In genomic region chr5:118778951-118779350, GRCh38 we compare ENCODE assay signal across 27 cellular contexts.
"Had no signal": no experiment of that assay in that cellular context is flagged by ENCODE, and none has a peak within 500 bp of the region (broad histone marks: within the 10 kb centered on the region; RNA-seq: fewer than 3 reads in every experiment).

No MANE protein-coding gene starts in this region.

- H3K27me3 Mint-ChIP-seq: brain; dendritic cell treated with granulocyte-macrophage colony-stimulating factor and Interleukin-4, amounts not matched to agents 40 ng/mL and 50 ng/mL, for 4 days had no signal

- H3K4me3 ChIP-seq: heart right ventricle, left ventricle myocardium inferior, lung, prostate gland, suprapubic skin, tibial artery, upper lobe of right lung had no signal

- H3K4me1 Mint-ChIP-seq: activated T-helper 17 cell treated with anti-CD3 and anti-CD28 coated beads, Interleukin-2, amount 50 U/mL, for 72 hours; brain; naive thymus-derived CD8-positive, alpha-beta T cell; T-helper 17 cell had no signal

- H3K9me3 ChIP-seq: heart right ventricle, left ventricle myocardium inferior, prostate gland, suprapubic skin, tibial artery, upper lobe of right lung had no signal

- H3K27ac ChIP-seq: foreskin keratinocyte, heart right ventricle, left ventricle myocardium inferior, prostate gland, suprapubic skin, tibial artery, upper lobe of right lung had no signal

- H3K4me3 Mint-ChIP-seq: activated CD8-positive, alpha-beta T cell treated with anti-CD3 and anti-CD28 coated beads for 36 hours; activated T-cell treated with anti-CD3 and anti-CD28 coated beads, Interleukin-2, amount 50 U/mL, for 4 hours; activated T-helper 17 cell treated with anti-CD3 and anti-CD28 coated beads, Interleukin-2, amount 50 U/mL, for 72 hours; brain; dendritic cell treated with granulocyte-macrophage colony-stimulating factor and Interleukin-4, amounts not matched to agents 40 ng/mL and 50 ng/mL, for 4 days; endodermal cell; naive thymus-derived CD8-positive, alpha-beta T cell; T-helper 17 cell; WTC11 had no signal

- H3K9me3 Mint-ChIP-seq: activated CD8-positive, alpha-beta T cell treated with anti-CD3 and anti-CD28 coated beads for 36 hours; activated T-cell treated with anti-CD3 and anti-CD28 coated beads, Interleukin-2, amount 50 U/mL, for 4 hours; activated T-helper 17 cell treated with anti-CD3 and anti-CD28 coated beads, Interleukin-2, amount 50 U/mL, for 72 hours; dendritic cell treated with granulocyte-macrophage colony-stimulating factor and Interleukin-4, amounts not matched to agents 40 ng/mL and 50 ng/mL, for 4 days; endodermal cell; WTC11 had no signal

- ATAC-seq: activated CD8-positive, alpha-beta T cell treated with anti-CD3 and anti-CD28 coated beads for 36 hours; activated T-cell treated with anti-CD3 and anti-CD28 coated beads, Interleukin-2, amount 50 U/mL, for 4 hours; activated T-helper 17 cell treated with anti-CD3 and anti-CD28 coated beads, Interleukin-2, amount 50 U/mL, for 72 hours; esophagus mucosa; foreskin keratinocyte; heart right ventricle; naive thymus-derived CD8-positive, alpha-beta T cell; SK-N-SH treated with all-trans-retinoic acid at 6 μM for 48 hours; T-helper 17 cell; upper lobe of right lung; WTC11 had no signal

- H3K36me3 ChIP-seq: heart right ventricle, left ventricle myocardium inferior, prostate gland, suprapubic skin, tibial artery, upper lobe of right lung had no signal

- H3K27me3 ChIP-seq: foreskin keratinocyte, heart right ventricle, suprapubic skin, tibial artery, upper lobe of right lung had no signal

- DNase-seq: activated CD4-positive, alpha-beta T cell treated with anti-CD3 and anti-CD28 coated beads, Interleukin-2, amount 50 U/mL, for 1 hour; activated CD8-positive, alpha-beta T cell treated with anti-CD3 and anti-CD28 coated beads for 36 hours; activated gamma-delta T cell treated with Interleukin-2 at 50 U/mL for 16 hours; activated naive CD4-positive, alpha-beta T cell treated with anti-CD3 and anti-CD28 coated beads, Interleukin-2, amount 50 U/mL, for 16 hours; activated T-cell treated with anti-CD3 and anti-CD28 coated beads, Interleukin-2, amount 50 U/mL, for 4 hours; endodermal cell; foreskin keratinocyte; heart right ventricle; left ventricle myocardium inferior; naive thymus-derived CD8-positive, alpha-beta T cell; retina; stimulated activated CD4-positive, alpha-beta T cell treated with anti-CD3 and anti-CD28 coated beads, Interleukin-15, amount 100 ng/mL, for 24 hours; stimulated activated CD4-positive, alpha-beta T cell treated with anti-CD3 and anti-CD28 coated beads, Interleukin-2, amount 100 ng/mL, for 24 hours; stimulated activated naive CD4-positive, alpha-beta T cell; T-helper 17 cell; T1000; tibial artery; upper lobe of right lung had no signal

- H3K27ac Mint-ChIP-seq: activated CD8-positive, alpha-beta T cell treated with anti-CD3 and anti-CD28 coated beads for 36 hours; activated T-helper 17 cell treated with anti-CD3 and anti-CD28 coated beads, Interleukin-2, amount 50 U/mL, for 72 hours; brain; dendritic cell treated with granulocyte-macrophage colony-stimulating factor and Interleukin-4, amounts not matched to agents 40 ng/mL and 50 ng/mL, for 4 days; endodermal cell; naive thymus-derived CD8-positive, alpha-beta T cell; T-helper 17 cell; WTC11 had no signal

- H3K36me3 Mint-ChIP-seq: brain; naive thymus-derived CD8-positive, alpha-beta T cell; WTC11 had no signal
